ENCODE assay signal across 16 cellular contexts in genomic region chr21:46307625-46308024, GRCh38. TPM values are rescaled to one million over a fixed set of nuclear protein-coding genes. Genes with fewer than 3 reads are reported as not detected.
DNase-seq lines count a peak whose midpoint lies in the region; ATAC-seq and TF ChIP-seq lines count a peak whose summit lies in the region.
"Had no signal": no experiment of that assay in that cellular context is flagged by ENCODE, and none has a peak within 500 bp of the region (broad histone marks: within the 10 kb centered on the region; RNA-seq: fewer than 3 reads in every experiment).

No MANE protein-coding gene starts in this region.

- peaks cover 6% of the 10 kb centered on the region for H3F3A ChIP-seq in SK-N-SH (replicated peaks; ENCODE audit: insufficient read depth)

- no peak for DNase-seq in activated CD4-positive, CD25-positive, alpha-beta regulatory T cell (lab: John Stamatoyannopoulos, UW)
- DNase-seq in SK-N-SH (no peak), T-cell (no peak), tibial artery (no peak), AG20443 (ENCODE audit: low spot score) (no peak)
- DNase-seq: Caco-2, KG1, NCI-H187, NCI-H774, T-helper 9 cell had no signal

- 61% methylated on average over 2 of the region's 2 CpGs for WGBS in SK-N-SH (ENCODE audit: low lambda C conversion rate)

- peak; percentile 21 to 49 for ATAC-seq in activated CD4-positive, CD25-positive, alpha-beta regulatory T cell treated with anti-CD3 and anti-CD28 coated beads, Interleukin-2, amount 50 U/mL, for 24 hours
- peak; percentile 65 for ATAC-seq in esophagus mucosa
- no peak for ATAC-seq in T-cell (replicated peaks in 1 of 4)

- H3K4me1 ChIP-seq in SK-N-SH (ENCODE audit: control insufficient read depth in 1 of 2, insufficient read depth in 2 of 2, low read depth in 1 of 2, low read length in 1 of 2) (no peaks in the 10 kb centered on the region), skeletal muscle satellite cell (ENCODE audit: control insufficient read depth, insufficient read depth, low read length) (peaks cover 6% of the 10 kb centered on the region), tibial artery (no peaks in the 10 kb centered on the region)
- H3K4me1 ChIP-seq: Caco-2 had no signal

- H3K9me2 ChIP-seq in SK-N-SH: no peaks in the 10 kb centered on the region

- no peaks in the 10 kb centered on the region for H4K20me1 ChIP-seq in SK-N-SH (ENCODE audit: insufficient read depth)

- H3K4me3 Mint-ChIP-seq in T-cell: no peak overlapping the region
- H3K4me3 Mint-ChIP-seq: activated naive CD4-positive, alpha-beta T cell treated with anti-CD3 and anti-CD28 coated beads, Interleukin-2, amount 50 U/mL, for 24 hours had no signal

- H2AFZ ChIP-seq in SK-N-SH (ENCODE audit: low read depth): no peak overlapping the region

- intact Hi-C loops in tibial artery (cut with DNase I; ENCODE audit: low total_unique reads): no loop called here

- POLR2A ChIA-PET in SK-N-SH (lab: Yijun Ruan, JAX) (no interaction called here), T-cell (lab: Charles Lee) (no interaction called here)

- H3K27me3 ChIP-seq in SK-N-SH (ENCODE audit: insufficient read depth) (no peaks in the 10 kb centered on the region), skeletal muscle satellite cell (ENCODE audit: control insufficient read depth, insufficient read depth, low read length) (no peaks in the 10 kb centered on the region), tibial artery (no peaks in the 10 kb centered on the region)

- no peak overlapping the region for H3K27ac ChIP-seq in SK-N-SH (ENCODE audit: low read depth in 2 of 2, low read length in 1 of 2)
- H3K27ac ChIP-seq in tibial artery: no peak overlapping the region
- H3K27ac ChIP-seq: 22Rv1 had no signal

- no peak for TF ChIP-seq EP300 in SK-N-SH (IDR thresholded peaks at IDR 0.05; ENCODE audit: borderline replicate concordance in 1 of 2, low read depth in 1 of 2, low read length in 1 of 2)

- no peaks in the 10 kb centered on the region; the same call in 1 of the 2 replicates for H3K79me2 ChIP-seq in SK-N-SH (ENCODE audit: insufficient read depth)

- TF ChIP-seq CTCF in SK-N-SH (IDR thresholded peaks at IDR 0.05) (no peak), tibial artery (IDR thresholded peaks at IDR 0.05) (no peak)

- no peak overlapping the region for H3K4me2 ChIP-seq in SK-N-SH
- H3K4me2 ChIP-seq in skeletal muscle satellite cell (ENCODE audit: low read length): no peak overlapping the region
- H3K4me2 ChIP-seq: smooth muscle cell had no signal

- no peaks in the 10 kb centered on the region for H3K9me3 Mint-ChIP-seq in T-cell
- H3K9me3 Mint-ChIP-seq: activated naive CD4-positive, alpha-beta T cell treated with anti-CD3 and anti-CD28 coated beads, Interleukin-2, amount 50 U/mL, for 24 hours had no signal

- H3K4me3 ChIP-seq in SK-N-SH (ENCODE audit: low read depth in 2 of 2, low read length in 1 of 2) (no peak overlapping the region), skeletal muscle satellite cell (ENCODE audit: low read length) (no peak overlapping the region), tibial artery (no peak overlapping the region)
- H3K4me3 ChIP-seq: smooth muscle cell had no signal

- no peaks in the 10 kb centered on the region for H3K27me3 Mint-ChIP-seq in T-cell
- H3K27me3 Mint-ChIP-seq: activated naive CD4-positive, alpha-beta T cell treated with anti-CD3 and anti-CD28 coated beads, Interleukin-2, amount 50 U/mL, for 24 hours had no signal

- no peak overlapping the region for H3K27ac Mint-ChIP-seq in T-cell
- H3K27ac Mint-ChIP-seq: activated naive CD4-positive, alpha-beta T cell treated with anti-CD3 and anti-CD28 coated beads, Interleukin-2, amount 50 U/mL, for 24 hours had no signal

- peaks cover 5 to 24% of the 10 kb centered on the region in 2 experiments for H3K36me3 ChIP-seq in SK-N-SH (replicated peaks in 1 of 2; ENCODE audit: control insufficient read depth in 1 of 2, insufficient read depth in 2 of 2, low read length in 1 of 2)
- H3K36me3 ChIP-seq in skeletal muscle satellite cell (ENCODE audit: insufficient read depth, low read length): peaks cover 7% of the 10 kb centered on the region
- peaks cover 0 to 16% (median 0%) of the 10 kb centered on the region in 3 donors for H3K36me3 ChIP-seq in tibial artery

- no peak for TF ChIP-seq RAD21 in SK-N-SH (IDR thresholded peaks at IDR 0.05; ENCODE audit: low read length)

- H3K36me3 Mint-ChIP-seq in T-cell: peaks cover 10% of the 10 kb centered on the region

- no peaks in the 10 kb centered on the region for H3K4me1 Mint-ChIP-seq in T-cell
- H3K4me1 Mint-ChIP-seq: activated naive CD4-positive, alpha-beta T cell treated with anti-CD3 and anti-CD28 coated beads, Interleukin-2, amount 50 U/mL, for 24 hours had no signal

- no peak overlapping the region for H3K9ac ChIP-seq in SK-N-SH
- H3K9ac ChIP-seq in skeletal muscle satellite cell (ENCODE audit: low read depth, low read length): peak overlapping the region; percentile 7

- H3K9me3 ChIP-seq in SK-N-SH: no peaks in the 10 kb centered on the region
- H3K9me3 ChIP-seq in skeletal muscle satellite cell (replicated peaks; ENCODE audit: low read length): no peaks in the 10 kb centered on the region
- no peaks in the 10 kb centered on the region for H3K9me3 ChIP-seq in tibial artery
- H3K9me3 ChIP-seq: Caco-2 had no signal

- CTCF ChIA-PET in SK-N-SH (lab: Yijun Ruan, JAX) (no interaction called here), T-cell (lab: Charles Lee) (no interaction called here)

TF ChIP-seq in SK-N-SH, 30 proteins besides CTCF, POLR2A, EP300 and RAD21:
- TF ChIP-seq JUND (IDR thresholded peaks at IDR 0.05): no peak
- peak; percentile 8; the same call in 1 of the 2 replicates for TF ChIP-seq FOSL2 (IDR thresholded peaks at IDR 0.05; ENCODE audit: borderline replicate concordance, low read depth)

RNA-seq across cellular contexts. Expression of gene C21orf58, which starts 16.0 kb away (rescaled TPM):
- polyA plus RNA-seq in SK-N-SH (2012; rRNA removed): 6.6 and 9.7 TPM in 2 replicates
- polyA plus RNA-seq in SK-N-SH (2012; cell fraction: cytosol; rRNA removed): 3.6 and 4.7 TPM in 2 replicates
- 46.9 and 57.3 TPM in 2 replicates for polyA plus RNA-seq in SK-N-SH (2012; cell fraction: nucleus; rRNA removed)
- 4.7 TPM for total RNA-seq in esophagus mucosa
- total RNA-seq in skeletal muscle satellite cell (2012; rRNA removed): 5.0 and 5.6 TPM in 2 replicates
- total RNA-seq in T-cell: 1 to 10 TPM; 3.9 to 9.2 (median 8.3) TPM

RNA-seq across cellular contexts. Expression of gene PCNT, which starts 16.3 kb away (rescaled TPM):
- polyA plus RNA-seq in SK-N-SH (2012; rRNA removed): 15.2 and 15.7 TPM in 2 replicates
- polyA plus RNA-seq in SK-N-SH (2012; cell fraction: cytosol; rRNA removed): 7.6 and 10.0 TPM in 2 replicates
- polyA plus RNA-seq in SK-N-SH (2012; cell fraction: nucleus; rRNA removed): 41.4 and 67.8 TPM in 2 replicates
- 18.1 TPM for total RNA-seq in esophagus mucosa
- total RNA-seq in skeletal muscle satellite cell (2012; rRNA removed): 16.2 and 21.2 TPM in 2 replicates
- 10 to 100 TPM; 52.8 to 65.0 (median 58.6) TPM for total RNA-seq in T-cell

RNA-seq across cellular contexts. Expression of gene YBEY, which starts 21.5 kb away (rescaled TPM):
- polyA plus RNA-seq in SK-N-SH (2012; rRNA removed): 44.5 and 47.5 TPM in 2 replicates
- 54.2 and 65.5 TPM in 2 replicates for polyA plus RNA-seq in SK-N-SH (2012; cell fraction: cytosol; rRNA removed)
- polyA plus RNA-seq in SK-N-SH (2012; cell fraction: nucleus; rRNA removed): 15.3 and 22.2 TPM in 2 replicates
- total RNA-seq in esophagus mucosa (11.9 TPM), T-cell (10 to 100 TPM; 10.0 to 21.2 (median 19.3) TPM)
- total RNA-seq in skeletal muscle satellite cell (2012; rRNA removed): 17.2 and 19.0 TPM in 2 replicates

RNA-seq across cellular contexts. Expression of gene MCM3AP, which starts 22.2 kb away (rescaled TPM):
- 42.9 and 46.9 TPM in 2 replicates for polyA plus RNA-seq in SK-N-SH (2012; rRNA removed)
- 22.3 and 28.1 TPM in 2 replicates for polyA plus RNA-seq in SK-N-SH (2012; cell fraction: cytosol; rRNA removed)
- 142 and 167 TPM in 2 replicates for polyA plus RNA-seq in SK-N-SH (2012; cell fraction: nucleus; rRNA removed)
- 53.6 TPM for total RNA-seq in esophagus mucosa
- total RNA-seq in skeletal muscle satellite cell (2012; rRNA removed): 57.8 and 107 TPM in 2 replicates
- 100 to 1,000 TPM; 126 to 180 (median 166) TPM for total RNA-seq in T-cell

Comparison
In these comparisons a context has a peak if more than half of its experiments do, and no peak if none do; other contexts are left out.
1. ATAC-seq: peak in activated CD4-positive, CD25-positive, alpha-beta regulatory T cell treated with anti-CD3 and anti-CD28 coated beads, Interleukin-2, amount 50 U/mL, for 24 hours (2 of 2) and esophagus mucosa (single experiment); none in T-cell (0 of 4).